22 cellular contexts compared by ENCODE assay signal in genomic region chr4:147194604-147195003, GRCh38.
DNase-seq lines count a peak whose midpoint lies in the region; ATAC-seq and TF ChIP-seq lines count a peak whose summit lies in the region.
"Had no signal": no experiment of that assay in that cellular context is flagged by ENCODE, and none has a peak within 500 bp of the region (broad histone marks: within the 10 kb centered on the region; RNA-seq: fewer than 3 reads in every experiment).

No MANE protein-coding gene starts in this region.

- no peak overlapping the region for H3K4me3 Mint-ChIP-seq in mesothelial cell of epicardium
- H3K4me3 Mint-ChIP-seq: activated CD4-positive, alpha-beta T cell treated with anti-CD3 and anti-CD28 coated beads, Interleukin-2, amount 10 ng/mL, durations not matched to agents 24 days and 14 days; activated T-cell treated with anti-CD3 and anti-CD28 coated beads, Interleukin-2, amount 50 U/mL, for 24 hours; CD4-positive, CD25-positive, alpha-beta regulatory T cell; naive B cell had no signal

- no peaks in the 10 kb centered on the region for H3K79me2 ChIP-seq in KMS-11 (ENCODE audit: insufficient read depth, low read depth)

- H3K4me1 Mint-ChIP-seq in mesothelial cell of epicardium: peaks cover 49% of the 10 kb centered on the region
- H3K4me1 Mint-ChIP-seq: activated CD4-positive, alpha-beta T cell treated with anti-CD3 and anti-CD28 coated beads, Interleukin-2, amount 10 ng/mL, durations not matched to agents 24 days and 14 days; CD4-positive, CD25-positive, alpha-beta regulatory T cell; naive B cell had no signal

- H3K9ac ChIP-seq in KMS-11: peak overlapping the region; percentile 15; the same call in 1 of the 2 replicates

- H3K9me3 ChIP-seq in suprapubic skin: no peaks in the 10 kb centered on the region

- WGBS in suprapubic skin: 68% methylated on average over 3 of the region's 3 CpGs

- peak overlapping the region; percentile 75 for H3K27ac Mint-ChIP-seq in mesothelial cell of epicardium
- H3K27ac Mint-ChIP-seq: activated CD4-positive, alpha-beta T cell treated with anti-CD3 and anti-CD28 coated beads, Interleukin-2, amount 10 ng/mL, durations not matched to agents 24 days and 14 days; activated T-cell treated with anti-CD3 and anti-CD28 coated beads, Interleukin-2, amount 50 U/mL, for 24 hours; CD4-positive, CD25-positive, alpha-beta regulatory T cell; naive B cell had no signal

- H3K27me3 Mint-ChIP-seq in mesothelial cell of epicardium (ENCODE audit: low read depth): no peaks in the 10 kb centered on the region
- H3K27me3 Mint-ChIP-seq: activated CD4-positive, alpha-beta T cell treated with anti-CD3 and anti-CD28 coated beads, Interleukin-2, amount 10 ng/mL, durations not matched to agents 24 days and 14 days; activated T-cell treated with anti-CD3 and anti-CD28 coated beads, Interleukin-2, amount 50 U/mL, for 24 hours; naive B cell had no signal

- ATAC-seq in GM18867 (IDR thresholded peaks at IDR 0.05; ENCODE audit: unreplicated experiment): no peak

- H3K36me3 Mint-ChIP-seq in mesothelial cell of epicardium: no peaks in the 10 kb centered on the region
- H3K36me3 Mint-ChIP-seq: CD4-positive, CD25-positive, alpha-beta regulatory T cell had no signal

- H3K4me1 ChIP-seq in KMS-11 (ENCODE audit: low read depth, poor library complexity, severe bottlenecking) (peaks cover 7% of the 10 kb centered on the region), suprapubic skin (no peaks in the 10 kb centered on the region)

- in situ Hi-C loops in brain microvascular endothelial cell (cut with HindIII; ENCODE audit: low pct_ligation_motif_present, low sequenced_read_pairs): no loop called here

- no peaks in the 10 kb centered on the region for H3K9me3 Mint-ChIP-seq in mesothelial cell of epicardium
- H3K9me3 Mint-ChIP-seq: activated CD4-positive, alpha-beta T cell treated with anti-CD3 and anti-CD28 coated beads, Interleukin-2, amount 10 ng/mL, durations not matched to agents 24 days and 14 days; activated T-cell treated with anti-CD3 and anti-CD28 coated beads, Interleukin-2, amount 50 U/mL, for 24 hours had no signal

- H2AFZ ChIP-seq in KMS-11 (ENCODE audit: low read depth): peak overlapping the region; percentile 51

- H3K4me3 ChIP-seq in KMS-11 (IDR thresholded peaks at IDR 0.05; ENCODE audit: insufficient read depth, low read depth, low read length): no peak overlapping the region
- no peak overlapping the region for H3K4me3 ChIP-seq in brain microvascular endothelial cell (ENCODE audit: low read depth, low read length)
- H3K4me3 ChIP-seq in suprapubic skin: no peak overlapping the region

- H3K36me3 ChIP-seq in KMS-11 (ENCODE audit: insufficient read depth) (no peaks in the 10 kb centered on the region), brain microvascular endothelial cell (replicated peaks) (no peaks in the 10 kb centered on the region), suprapubic skin (no peaks in the 10 kb centered on the region)

- DNase-seq in brain microvascular endothelial cell (peak; percentile 32), mesothelial cell of epicardium (ENCODE audit: low spot score in 2 of 2, unreplicated experiment in 2 of 2) (no peak), GF-D8 (lab: John Stamatoyannopoulos, UW) (no peak), suprapubic skin (ENCODE audit: low spot score in 2 of 2) (no peak)
- DNase-seq: activated CD4-positive, alpha-beta T cell treated with anti-CD3 and anti-CD28 coated beads, Interleukin-2, amount 10 ng/mL, durations not matched to agents 24 days and 14 days; activated gamma-delta T cell treated with Interleukin-2 at 50 U/mL for 16 hours; activated T-cell treated with anti-CD3 and anti-CD28 coated beads, Interleukin-2, amount 50 U/mL, for 24 hours; CD4-positive, CD25-positive, alpha-beta regulatory T cell; effector CD8-positive, alpha-beta T cell; foreskin melanocyte; mesenchymal stem cell; naive B cell; NCI-H1694; NCI-H446 treated with DMSO at 0.1 percent for 48 hours; NCI-H82; occipital lobe; stimulated activated CD4-positive, alpha-beta T cell treated with anti-CD3 and anti-CD28 coated beads, Interleukin-2, amount 100 ng/mL, for 48 hours; T-helper 9 cell had no signal

- TF ChIP-seq EP300 in suprapubic skin (IDR thresholded peaks at IDR 0.05): no peak

- H3K27ac ChIP-seq in KMS-11 (peak overlapping the region; percentile 9; the same call in 1 of the 2 replicates), brain microvascular endothelial cell (peak overlapping the region; percentile 42), temporal lobe (ENCODE audit: low read depth, low read length) (peak overlapping the region; percentile 21), suprapubic skin (no peak overlapping the region)
- H3K27ac ChIP-seq: HL-60 had no signal

- TF ChIP-seq CTCF in KMS-11 (conservative IDR thresholded peaks at IDR 0.05; ENCODE audit: low read depth, low read length) (no peak), brain microvascular endothelial cell (IDR thresholded peaks at IDR 0.05; ENCODE audit: low read depth, low read length, missing control alignments) (no peak), mesothelial cell of epicardium (IDR thresholded peaks at IDR 0.05; ENCODE audit: unreplicated experiment) (no peak), suprapubic skin (IDR thresholded peaks at IDR 0.05) (no peak)

- no peaks in the 10 kb centered on the region for H4K20me1 ChIP-seq in KMS-11 (ENCODE audit: insufficient read depth)

- no peaks in the 10 kb centered on the region for H3K27me3 ChIP-seq in KMS-11 (ENCODE audit: insufficient read depth, low read depth)
- no peaks in the 10 kb centered on the region for H3K27me3 ChIP-seq in brain microvascular endothelial cell (replicated peaks)
- no peaks in the 10 kb centered on the region for H3K27me3 ChIP-seq in suprapubic skin

- peak overlapping the region; percentile 67 for H3K4me2 ChIP-seq in KMS-11

- TF ChIP-seq POLR2A in suprapubic skin (IDR thresholded peaks at IDR 0.05): no peak
